13 cellular contexts compared by ENCODE assay signal in the genomic region with DNA sequence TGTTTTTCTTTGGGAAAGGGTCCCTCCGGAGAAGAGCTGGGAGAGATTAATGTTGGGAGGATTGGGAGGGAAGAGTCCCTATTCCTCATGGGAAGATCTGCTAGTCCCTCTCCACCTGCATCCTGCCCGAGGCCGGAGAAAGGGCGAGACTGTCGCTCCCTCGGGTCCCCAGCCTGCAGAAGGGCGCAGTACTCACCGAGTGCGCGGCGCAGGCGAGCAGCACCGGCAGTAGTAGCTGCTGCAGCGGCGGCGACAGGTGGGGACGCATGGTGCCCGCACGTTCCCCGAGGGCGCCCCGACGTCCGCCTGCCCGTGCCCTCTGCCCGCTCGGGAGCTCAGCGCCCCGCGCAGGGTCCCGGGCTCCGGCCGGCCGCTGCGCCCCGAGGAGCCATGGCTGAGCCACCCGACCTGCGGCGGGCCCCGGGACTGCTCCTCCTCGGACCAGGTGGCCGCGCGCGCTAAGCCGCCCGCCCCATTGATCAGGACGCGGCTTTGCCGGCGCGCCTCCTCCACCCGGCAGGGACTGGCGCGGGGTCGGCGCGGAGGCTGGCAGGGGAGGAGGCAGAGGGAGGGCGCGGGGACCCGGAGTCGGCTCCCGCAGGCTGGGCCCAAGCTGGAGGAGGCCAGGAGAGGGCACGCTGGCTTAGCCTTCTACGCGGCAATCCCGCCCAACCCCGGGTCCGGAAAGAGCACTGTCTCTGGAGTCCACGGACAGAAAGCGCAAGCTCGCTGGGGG. TPM values are rescaled to one million over a fixed set of nuclear protein-coding genes. Genes with fewer than 3 reads are reported as not detected.
DNase-seq lines count a peak whose midpoint lies in the region; TF ChIP-seq lines count a peak whose summit lies in the region.
"Had no signal": no experiment of that assay in that cellular context is flagged by ENCODE, and none has a peak within 500 bp of the region (broad histone marks: within the 10 kb centered on the region; RNA-seq: fewer than 3 reads in every experiment).

TSS of gene SCTR (minus strand) at position 525 of the 736 bp plus-strand sequence. CDS start at position 268, 257 bp downstream.

- no peaks in the 10 kb centered on the region for H3K9me3 ChIP-seq in stomach
- H3K9me3 ChIP-seq: adrenal gland had no signal

- no peaks in the 10 kb centered on the region for H3K9me3 Mint-ChIP-seq in activated T-helper 1 cell treated with anti-CD3 and anti-CD28 coated beads, Interleukin-12 subunit alpha, Interleukin-12 subunit beta, Interleukin-2, Interleukin-4 antibody, amounts not matched to agents 30 ng/mL and 10 ng/mL and 1 ng/mL, durations not matched to agents 14 hours and 24 hours and 36 hours

- intact Hi-C loops in stomach (cut with DNase I; ENCODE audit: low total_unique reads), result no loop called here
- intact Hi-C loops in activated T-helper 1 cell treated with anti-CD3 and anti-CD28 coated beads, Interleukin-12 subunit alpha, Interleukin-12 subunit beta, Interleukin-2, Interleukin-4 antibody, amounts not matched to agents 30 ng/mL and 10 ng/mL and 1 ng/mL, durations not matched to agents 14 hours and 24 hours and 36 hours (cut with micrococcal nuclease), result no loop called here

- H3K36me3 Mint-ChIP-seq in activated T-helper 1 cell treated with anti-CD3 and anti-CD28 coated beads, Interleukin-12 subunit alpha, Interleukin-12 subunit beta, Interleukin-2, Interleukin-4 antibody, amounts not matched to agents 30 ng/mL and 10 ng/mL and 1 ng/mL, durations not matched to agents 14 hours and 24 hours and 36 hours (ENCODE audit: low read depth), result no peaks in the 10 kb centered on the region

- peaks cover 0 to 36% (median 21%) of the 10 kb centered on the region in 3 donors for H3K27me3 ChIP-seq in stomach

- no peak within 1 kb of the TSS for H3K27ac ChIP-seq in coronary artery
- no peak within 1 kb of the TSS for H3K27ac ChIP-seq in stomach
- H3K27ac ChIP-seq: adrenal gland, spleen had no signal

- 6 to 14% (median 8%) methylated on average over 32 to 72 of the region's 72 CpGs for WGBS in stomach, 5 donors

- H3K27ac Mint-ChIP-seq in activated T-helper 1 cell treated with anti-CD3 and anti-CD28 coated beads, Interleukin-12 subunit alpha, Interleukin-12 subunit beta, Interleukin-2, Interleukin-4 antibody, amounts not matched to agents 30 ng/mL and 10 ng/mL and 1 ng/mL, durations not matched to agents 14 hours and 24 hours and 36 hours, result no peak within 1 kb of the TSS

- TF ChIP-seq CTCF in coronary artery (IDR thresholded peaks at IDR 0.05) (no peak), stomach (IDR thresholded peaks at IDR 0.05) (no peak)

- no peak within 1 kb of the TSS for H3K4me3 Mint-ChIP-seq in activated T-helper 1 cell treated with anti-CD3 and anti-CD28 coated beads, Interleukin-12 subunit alpha, Interleukin-12 subunit beta, Interleukin-2, Interleukin-4 antibody, amounts not matched to agents 30 ng/mL and 10 ng/mL and 1 ng/mL, durations not matched to agents 14 hours and 24 hours and 36 hours

- peak; percentile 6 for DNase-seq in activated CD4-positive, alpha-beta T cell treated with anti-CD3 and anti-CD28 coated beads for 48 hours
- no peak for DNase-seq in activated CD4-positive, alpha-beta T cell treated with anti-CD3 and anti-CD28 coated beads, Interleukin-2, amount 50 U/mL, for 1 hour
- no peak for DNase-seq in coronary artery (ENCODE audit: low spot score)
- peak; percentile 66 for DNase-seq in left kidney (ENCODE audit: low read depth, low spot score)
- DNase-seq in stomach, result peak; percentile 36
- DNase-seq in activated T-cell treated with anti-CD3 and anti-CD28 coated beads, Interleukin-2, amount 50 U/mL, for 1 hour, result no peak
- DNase-seq in T-helper 1 cell, result no peak
- DNase-seq in activated T-helper 1 cell treated with anti-CD3 and anti-CD28 coated beads, Interleukin-12 subunit alpha, Interleukin-12 subunit beta, Interleukin-2, Interleukin-4 antibody, amounts not matched to agents 30 ng/mL and 10 ng/mL and 1 ng/mL, durations not matched to agents 14 hours and 24 hours and 36 hours (ENCODE audit: low spot score), result no peak
- DNase-seq: activated CD8-positive, alpha-beta memory T cell treated with anti-CD3 and anti-CD28 coated beads for 24 hours; AML-193; spleen had no signal

- peak within 1 kb of the TSS; percentile 34 for H3K4me3 ChIP-seq in coronary artery
- H3K4me3 ChIP-seq in stomach, result peak within 1 kb of the TSS; percentile 43 to 56 (median 46)
- H3K4me3 ChIP-seq: spleen had no signal

- peaks cover 28% of the 10 kb centered on the region for H3K27me3 Mint-ChIP-seq in activated T-helper 1 cell treated with anti-CD3 and anti-CD28 coated beads, Interleukin-12 subunit alpha, Interleukin-12 subunit beta, Interleukin-2, Interleukin-4 antibody, amounts not matched to agents 30 ng/mL and 10 ng/mL and 1 ng/mL, durations not matched to agents 14 hours and 24 hours and 36 hours (ENCODE audit: insufficient read depth)

- peaks cover 4 to 40% (median 25%) of the 10 kb centered on the region in 4 donors for H3K4me1 ChIP-seq in stomach
- H3K4me1 ChIP-seq: adrenal gland, spleen had no signal

- TF ChIP-seq POLR2A in stomach (IDR thresholded peaks at IDR 0.05), result no peak

- no peak for TF ChIP-seq EP300 in stomach (IDR thresholded peaks at IDR 0.05)

- H3K4me1 Mint-ChIP-seq in activated T-helper 1 cell treated with anti-CD3 and anti-CD28 coated beads, Interleukin-12 subunit alpha, Interleukin-12 subunit beta, Interleukin-2, Interleukin-4 antibody, amounts not matched to agents 30 ng/mL and 10 ng/mL and 1 ng/mL, durations not matched to agents 14 hours and 24 hours and 36 hours (ENCODE audit: low read depth), result no peaks in the 10 kb centered on the region

- H3K36me3 ChIP-seq in stomach, result no peaks in the 10 kb centered on the region
- H3K36me3 ChIP-seq: adrenal gland, spleen had no signal

RNA-seq across cellular contexts. Expression of gene SCTR, which starts in this region (rescaled TPM):
- 1 to 10 TPM in 1 of 5 donors, under 1 TPM in 2, not detected in 2; 0.18 to 1.4 (median 0.89) TPM for total RNA-seq in stomach
- polyA plus RNA-seq in stomach, result 1 to 10 TPM; 6.7 to 8.6 (median 7.0) TPM
- total RNA-seq in activated T-helper 1 cell treated with anti-CD3 and anti-CD28 coated beads, Interleukin-12 subunit alpha, Interleukin-12 subunit beta, Interleukin-2, Interleukin-4 antibody, amounts not matched to agents 30 ng/mL and 10 ng/mL and 1 ng/mL, durations not matched to agents 14 hours and 24 hours and 36 hours, result not detected in 2 replicates
- total RNA-seq: lung microvascular endothelial cell had no signal

Comparison
In these comparisons a context has a peak if more than half of its experiments do, and no peak if none do; other contexts are left out.
1. DNase-seq: peak in activated CD4-positive, alpha-beta T cell treated with anti-CD3 and anti-CD28 coated beads for 48 hours (single experiment), left kidney (single experiment) and stomach (single experiment); none in activated CD4-positive, alpha-beta T cell treated with anti-CD3 and anti-CD28 coated beads, Interleukin-2, amount 50 U/mL, for 1 hour (single experiment), coronary artery (single experiment), activated T-cell treated with anti-CD3 and anti-CD28 coated beads, Interleukin-2, amount 50 U/mL, for 1 hour (single experiment), T-helper 1 cell (0 of 5) and activated T-helper 1 cell treated with anti-CD3 and anti-CD28 coated beads, Interleukin-12 subunit alpha, Interleukin-12 subunit beta, Interleukin-2, Interleukin-4 antibody, amounts not matched to agents 30 ng/mL and 10 ng/mL and 1 ng/mL, durations not matched to agents 14 hours and 24 hours and 36 hours (single experiment).